ENCODE assay signal across 17 cellular contexts in genomic region chr18:44636241-44636640, GRCh38. TPM values are rescaled to one million over a fixed set of nuclear protein-coding genes. Genes with fewer than 3 reads are reported as not detected.
DNase-seq lines count a peak whose midpoint lies in the region; ATAC-seq lines count a peak whose summit lies in the region.
"Had no signal": no experiment of that assay in that cellular context is flagged by ENCODE, and none has a peak within 500 bp of the region (broad histone marks: within the 10 kb centered on the region; RNA-seq: fewer than 3 reads in every experiment).

No MANE protein-coding gene starts in this region.

- DNase-seq in CD1c-positive myeloid dendritic cell (ENCODE audit: extremely low spot score): peak; percentile 16
- DNase-seq in MV-4-11 (lab: John Stamatoyannopoulos, UW): peak; percentile 48
- DNase-seq in T-helper 17 cell: no peak
- DNase-seq in occipital lobe (lab: John Stamatoyannopoulos, UW): no peak
- DNase-seq in NCI-H187 treated with DMSO at 0.1 percent for 48 hours (lab: John Stamatoyannopoulos, UW): no peak
- DNase-seq: activated B cell treated with CpG ODN at 0.5 μM for 24 hours; activated T-cell treated with anti-CD3 and anti-CD28 coated beads, Interleukin-2, amount 50 U/mL, for 1 hour; aorta; effector CD4-positive, alpha-beta T cell; NCI-H1105; NCI-H524 treated with DMSO at 0.1 percent for 48 hours; stimulated activated CD8-positive, alpha-beta memory T cell treated with anti-CD3 and anti-CD28 coated beads, Interleukin-4, amount 100 ng/mL, for 48 hours had no signal

- no peak overlapping the region for H3K4me3 Mint-ChIP-seq in T-helper 17 cell
- H3K4me3 Mint-ChIP-seq: activated B cell treated with CpG ODN at 0.5 μM for 24 hours had no signal

- H3K27ac Mint-ChIP-seq in T-helper 17 cell: no peak overlapping the region
- H3K27ac Mint-ChIP-seq: activated B cell treated with CpG ODN at 0.5 μM for 24 hours had no signal

- no peaks in the 10 kb centered on the region for H3K9me3 ChIP-seq in T-helper 17 cell (ENCODE audit: control insufficient read depth, low read length, poor library complexity, severe bottlenecking)

- H3K4me1 Mint-ChIP-seq in T-helper 17 cell: no peaks in the 10 kb centered on the region

- peak; percentile 55 for ATAC-seq in GM19023 (IDR thresholded peaks at IDR 0.05; ENCODE audit: unreplicated experiment)
- peak; percentile 66 for ATAC-seq in HG02798 (IDR thresholded peaks at IDR 0.05; ENCODE audit: poor library complexity, unreplicated experiment)
- no peak for ATAC-seq in esophagus mucosa
- no peak for ATAC-seq in T-helper 17 cell
- ATAC-seq: HCT116, left lobe of liver had no signal

- H3K36me3 Mint-ChIP-seq in T-helper 17 cell (ENCODE audit: low read depth): peaks cover 2% of the 10 kb centered on the region

- H3K27me3 Mint-ChIP-seq in T-helper 17 cell: peaks cover 31% of the 10 kb centered on the region
- H3K27me3 Mint-ChIP-seq: activated B cell treated with CpG ODN at 0.5 μM for 24 hours had no signal

RNA-seq across cellular contexts. Expression of gene SETBP1, which starts 44.4 kb away (rescaled TPM):
- total RNA-seq in esophagus mucosa (8.5 TPM), T-helper 17 cell (1 to 10 TPM in 1 of 2 donors, under 1 TPM in 1; 0.83 to 3.6 TPM), occipital lobe (52.3 TPM)

Comparison
In these comparisons a context has a peak if more than half of its experiments do, and no peak if none do; other contexts are left out.
1. DNase-seq: peak in CD1c-positive myeloid dendritic cell (single experiment) and MV-4-11 (single experiment); none in T-helper 17 cell (0 of 3), occipital lobe (single experiment) and NCI-H187 treated with DMSO at 0.1 percent for 48 hours (single experiment).
2. ATAC-seq: peak in GM19023 (single experiment) and HG02798 (single experiment); none in esophagus mucosa (single experiment) and T-helper 17 cell (single experiment).